ENCODE assay signal across 8 cellular contexts in genomic region chr2:120253021-120253882, GRCh38. TPM values are rescaled to one million over a fixed set of nuclear protein-coding genes. Genes with fewer than 3 reads are reported as not detected.
A peak's percentile ranks its signal among the peaks of the same experiment; 100 is the strongest.
DNase-seq lines count a peak whose midpoint lies in the region; ATAC-seq and TF ChIP-seq lines count a peak whose summit lies in the region.

No MANE protein-coding gene starts in this region.

- in situ Hi-C loops in astrocyte of the cerebellum (cut with HindIII; ENCODE audit: low sequenced_read_pairs) = no loop called here

- H3K36me3 ChIP-seq in SK-N-MC (ENCODE audit: insufficient read depth, low read length) = no peaks in the 10 kb centered on the region
- no peaks in the 10 kb centered on the region for H3K36me3 ChIP-seq in right atrium auricular region

- H3K27me3 ChIP-seq in right atrium auricular region = no peaks in the 10 kb centered on the region

- H3K9me3 ChIP-seq in SK-N-MC (ENCODE audit: low read depth, low read length) (no peaks in the 10 kb centered on the region), right atrium auricular region (no peaks in the 10 kb centered on the region)

- H3K4me3 ChIP-seq in SK-N-MC = peak overlapping the region; percentile 96
- peak overlapping the region; percentile 62 for H3K4me3 ChIP-seq in astrocyte of the cerebellum (ENCODE audit: low read depth, low read length)
- peak overlapping the region; percentile 67 to 78 for H3K4me3 ChIP-seq in right atrium auricular region

- H3K27ac ChIP-seq in SK-N-MC = no peak overlapping the region
- H3K27ac ChIP-seq in right atrium auricular region = peak overlapping the region; percentile 89 to 91

- peaks cover 0 to 46% of the 10 kb centered on the region in 2 donors for H3K4me1 ChIP-seq in right atrium auricular region

- DNase-seq in ELF-1 (ENCODE audit: low read depth, low spot score) (peak; percentile 78), SK-N-MC (ENCODE audit: low read depth, low spot score) (no peak), astrocyte of the cerebellum (ENCODE audit: low read depth) (peak; percentile 34), right atrium auricular region (ENCODE audit: low spot score) (peak; percentile 92), pons (ENCODE audit: low spot score) (peak; percentile 80), activated gamma-delta T cell treated with Interleukin-2 at 50 U/mL for 16 hours (no peak)

- TF ChIP-seq CTCF in astrocyte of the cerebellum (IDR thresholded peaks at IDR 0.05; ENCODE audit: low read depth, low read length, missing control alignments) = peak; percentile 52
- peak; percentile 15 to 58 for TF ChIP-seq CTCF in right atrium auricular region (IDR thresholded peaks at IDR 0.05)

- peak overlapping the region; percentile 71 for H3K9ac ChIP-seq in SK-N-MC (ENCODE audit: insufficient read length)

- ATAC-seq in GM21367 (IDR thresholded peaks at IDR 0.05; ENCODE audit: unreplicated experiment) (peak; percentile 28), HG03571 (IDR thresholded peaks at IDR 0.05; ENCODE audit: unreplicated experiment) (peak; percentile 33)

RNA-seq across cellular contexts. Expression of gene RALB, which starts 0.6 kb away (rescaled TPM):
- total RNA-seq in right atrium auricular region = 10 to 100 TPM; 43.7 to 48.5 TPM

RNA-seq across cellular contexts. Expression of gene TMEM185B, which starts 30.1 kb away (rescaled TPM):
- total RNA-seq in right atrium auricular region = 10 to 100 TPM; 31.8 to 33.2 TPM

Comparison
In these comparisons a context has a peak if more than half of its experiments do, and no peak if none do; other contexts are left out.
1. DNase-seq: peak in ELF-1 (single experiment), astrocyte of the cerebellum (single experiment), right atrium auricular region (single experiment) and pons (single experiment); none in SK-N-MC (single experiment) and activated gamma-delta T cell treated with Interleukin-2 at 50 U/mL for 16 hours (single experiment).
2. Peak in every context shown above with its lines, with median percentiles within 50 percentile points of each other: H3K4me3 ChIP-seq.